ENCODE assay signal across 8 cellular contexts in the genomic region with DNA sequence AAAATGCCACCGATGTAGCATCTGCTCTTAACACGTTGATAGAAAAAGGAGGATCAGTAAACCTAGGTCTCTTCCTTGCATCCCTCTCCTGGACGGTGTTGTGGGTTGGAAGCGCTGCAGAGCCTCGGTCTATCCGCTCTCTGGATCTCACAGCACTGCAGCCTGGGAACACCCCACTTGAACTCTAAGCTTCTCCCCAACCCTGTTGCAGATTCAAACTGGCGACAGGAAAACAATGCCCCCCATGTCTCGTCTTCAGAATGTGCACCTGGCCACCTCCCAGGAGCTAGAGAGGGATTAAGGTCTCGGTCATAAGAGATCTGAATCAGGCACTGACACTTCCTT. TPM values are rescaled to one million over a fixed set of nuclear protein-coding genes. Genes with fewer than 3 reads are reported as not detected.
DNase-seq lines count a peak whose midpoint lies in the region; ATAC-seq and TF ChIP-seq lines count a peak whose summit lies in the region.

No MANE protein-coding gene starts in this region.

- peak; percentile 0 for ATAC-seq in GM19023 (IDR thresholded peaks at IDR 0.05; ENCODE audit: unreplicated experiment)
- no peak for ATAC-seq in GM21825 (IDR thresholded peaks at IDR 0.05; ENCODE audit: unreplicated experiment)
- no peak for ATAC-seq in HG03571 (IDR thresholded peaks at IDR 0.05; ENCODE audit: unreplicated experiment)

- H3K4me3 ChIP-seq in ectodermal cell (ENCODE audit: insufficient read depth, low read depth, low read length) = peak overlapping the region; percentile 81

- peaks cover 15% of the 10 kb centered on the region for H3K27me3 Mint-ChIP-seq in nephron progenitor cell (ENCODE audit: low read depth, poor library complexity)

- H3K36me3 ChIP-seq in ectodermal cell (ENCODE audit: control insufficient read depth, insufficient read depth, low read length) = no peaks in the 10 kb centered on the region

- H3K9me3 ChIP-seq in ectodermal cell (ENCODE audit: control insufficient read depth, low read length) = peaks cover 3% of the 10 kb centered on the region

- peak overlapping the region; percentile 77 for H3K27ac Mint-ChIP-seq in nephron progenitor cell

- peak overlapping the region; percentile 28 for H3K27ac ChIP-seq in ectodermal cell (ENCODE audit: insufficient read depth, low read depth, low read length, poor library complexity, severe bottlenecking)

- no peaks in the 10 kb centered on the region for H3K27me3 ChIP-seq in ectodermal cell (ENCODE audit: control insufficient read depth, insufficient read depth, low read length, poor library complexity, severe bottlenecking)

- DNase-seq in AG20443 (ENCODE audit: low spot score) (peak; percentile 17), RPMI7951 (ENCODE audit: low read depth) (peak; percentile 18), nephron progenitor cell (peak; percentile 19), NCI-H446 treated with DMSO at 0.1 percent for 48 hours (lab: John Stamatoyannopoulos, UW) (no peak)

- peaks cover 27% of the 10 kb centered on the region for H3K4me1 Mint-ChIP-seq in nephron progenitor cell

- TF ChIP-seq CTCF in nephron progenitor cell (IDR thresholded peaks at IDR 0.05) = no peak

- WGBS in ectodermal cell, 2 experiments = 0 to 1% methylated on average over 9 of the region's 9 CpGs

- peaks cover 43% of the 10 kb centered on the region for H3K9me3 Mint-ChIP-seq in nephron progenitor cell

- peak overlapping the region; percentile 97 for H3K4me3 Mint-ChIP-seq in nephron progenitor cell

- H3K4me1 ChIP-seq in ectodermal cell (ENCODE audit: control insufficient read depth, insufficient read depth, low read length) = peaks cover 6% of the 10 kb centered on the region

- peaks cover 31% of the 10 kb centered on the region for H3K36me3 Mint-ChIP-seq in nephron progenitor cell (ENCODE audit: low read depth)

RNA-seq across cellular contexts. Expression of gene TMEM218, which starts 0.5 kb away (rescaled TPM):
- total RNA-seq in RPMI7951 (2014; rRNA removed; shearing (Covaris generic)) = 37.2 and 38.0 TPM in 2 replicates
- 49.5 TPM for polyA plus RNA-seq in ectodermal cell (2013, experiment 1 of 4)
- polyA plus RNA-seq in ectodermal cell (2013, experiment 2 of 4) = 53.5 TPM
- polyA plus RNA-seq in ectodermal cell (2013, experiment 3 of 4) = 50.4 TPM
- 59.1 TPM for polyA plus RNA-seq in ectodermal cell (2013, experiment 4 of 4)

RNA-seq across cellular contexts. Expression of gene SLC37A2, which starts 47.9 kb away (rescaled TPM):
- total RNA-seq in RPMI7951 (2014; rRNA removed; shearing (Covaris generic)) = 153 and 174 TPM in 2 replicates
- 1.1 TPM for polyA plus RNA-seq in ectodermal cell (2013, experiment 1 of 4)
- 1.7 TPM for polyA plus RNA-seq in ectodermal cell (2013, experiment 2 of 4)
- 1.1 TPM for polyA plus RNA-seq in ectodermal cell (2013, experiment 3 of 4)
- 1.3 TPM for polyA plus RNA-seq in ectodermal cell (2013, experiment 4 of 4)

RNA-seq across cellular contexts. Expression of gene PKNOX2, which starts 53.6 kb away (rescaled TPM):
- total RNA-seq in RPMI7951 (2014; rRNA removed; shearing (Covaris generic)) = 2.1 and 2.8 TPM in 2 replicates
- polyA plus RNA-seq in ectodermal cell (2013, experiment 1 of 4) = 44.3 TPM
- polyA plus RNA-seq in ectodermal cell (2013, experiment 2 of 4) = 55.2 TPM
- polyA plus RNA-seq in ectodermal cell (2013, experiment 3 of 4) = 31.6 TPM
- polyA plus RNA-seq in ectodermal cell (2013, experiment 4 of 4) = 38.2 TPM
